19 cellular contexts compared by ENCODE assay signal in genomic region chr19:5936308-5936980, GRCh38. TPM values are rescaled to one million over a fixed set of nuclear protein-coding genes. Genes with fewer than 3 reads are reported as not detected.
A peak's percentile ranks its signal among the peaks of the same experiment; 100 is the strongest.
DNase-seq lines count a peak whose midpoint lies in the region; ATAC-seq, FAIRE-seq and TF ChIP-seq lines count a peak whose summit lies in the region.
"Had no signal": no experiment of that assay in that cellular context is flagged by ENCODE, and none has a peak within 500 bp of the region (broad histone marks: within the 10 kb centered on the region; RNA-seq: fewer than 3 reads in every experiment).

No MANE protein-coding gene starts in this region.

- no peak overlapping the region for H3K4ac ChIP-seq in H1 (replicated peaks; ENCODE audit: insufficient read length, low read depth, low read length)

- no peak overlapping the region for H4K91ac ChIP-seq in H1 (replicated peaks; ENCODE audit: insufficient read length, low read length)

- peak overlapping the region; percentile 66; the same call in 1 of the 2 replicates for H2BK5ac ChIP-seq in H1 (ENCODE audit: low read depth, low read length)

- H2BK20ac ChIP-seq in H1 (ENCODE audit: low read length): no peak overlapping the region

- no TSS peak for BruUV-seq in HCT116 (replicated peaks; lab: Mats Ljungman, UMichigan)

- H3K27me3 ChIP-seq in HCT116 (ENCODE audit: insufficient read depth, low read length) (no peaks in the 10 kb centered on the region), H1 (replicated peaks in 1 of 4; ENCODE audit: control insufficient read depth in 3 of 4, extremely low read depth in 1 of 4, insufficient read depth in 3 of 4, low read length in 3 of 4) (no peaks in the 10 kb centered on the region), dorsolateral prefrontal cortex (no peaks in the 10 kb centered on the region)

- CTCF ChIA-PET in HCT116 (lab: Charles Lee) (interaction anchor here (1.2 kb wide), 2 partner anchors 31 to 132 kb away, joined by 3 to 4 read pairs; no protein-coding TSS in a partner anchor), H1 (lab: Charles Lee; ENCODE audit: partially characterized antibody) (interaction anchor here (0.8 to 4.2 kb wide), 8 partner anchors 11 to 87 kb away, joined by 3 to 11 read pairs (median 4); no protein-coding TSS in a partner anchor), RWPE1 (lab: Yijun Ruan, JAX) (no interaction called here)

- peak overlapping the region; percentile 96 for H3K27ac Mint-ChIP-seq in osteocyte (ENCODE audit: unreplicated experiment)
- H3K27ac Mint-ChIP-seq: stimulated activated naive B cell treated with anti-CD40 and anti-IgM and Interleukin-4, amounts not matched to agents 10 μg/mL and 1 μg/mL and 100 μg/mL, for 72 hours had no signal

- H4K5ac ChIP-seq in H1 (ENCODE audit: insufficient read length, low read depth, low read length): no peak overlapping the region

- no peak overlapping the region for H3K18ac ChIP-seq in H1 (ENCODE audit: extremely low read depth, low read length)

- H2AFZ ChIP-seq in HCT116 (ENCODE audit: low read depth, low read length, poor library complexity, severe bottlenecking) (no peak overlapping the region), H1 (ENCODE audit: low read length) (no peak overlapping the region)

- H3K27me3 Mint-ChIP-seq in osteocyte (ENCODE audit: unreplicated experiment): no peaks in the 10 kb centered on the region
- H3K27me3 Mint-ChIP-seq: stimulated activated naive B cell treated with anti-CD40 and anti-IgM and Interleukin-4, amounts not matched to agents 10 μg/mL and 1 μg/mL and 100 μg/mL, for 72 hours had no signal

- H3K9me3 Mint-ChIP-seq in osteocyte (ENCODE audit: unreplicated experiment): no peaks in the 10 kb centered on the region
- H3K9me3 Mint-ChIP-seq: stimulated activated naive B cell treated with anti-CD40 and anti-IgM and Interleukin-4, amounts not matched to agents 10 μg/mL and 1 μg/mL and 100 μg/mL, for 72 hours had no signal

- no peak overlapping the region for H3K14ac ChIP-seq in H1 (ENCODE audit: insufficient read length)

- no peaks in the 10 kb centered on the region for H3K23me2 ChIP-seq in H1 (ENCODE audit: low read depth, low read length)

- no peak overlapping the region for H2BK120ac ChIP-seq in H1 (replicated peaks; ENCODE audit: low read depth, low read length)

- TF ChIP-seq RAD21 in HCT116 (IDR thresholded peaks at IDR 0.05; ENCODE audit: low read depth) (no peak), H1 (IDR thresholded peaks at IDR 0.05 in 1 of 2, conservative IDR thresholded peaks at IDR 0.05 in 1 of 2; ENCODE audit: low read depth in 2 of 2, low read length in 2 of 2) (no peak)

- H3K9me3 ChIP-seq in HCT116 (ENCODE audit: control insufficient read depth in 1 of 2, insufficient read depth in 1 of 2, low read depth in 1 of 2, low read length in 2 of 2): no peaks in the 10 kb centered on the region
- no peaks in the 10 kb centered on the region for H3K9me3 ChIP-seq in H1 (ENCODE audit: insufficient read depth in 2 of 2, low read depth in 1 of 2, low read length in 1 of 2)
- H3K9me3 ChIP-seq: thoracic aorta had no signal

- H3K56ac ChIP-seq in H1 (replicated peaks; ENCODE audit: insufficient read length, low read depth, low read length): no peak overlapping the region

- no peak for FAIRE-seq in H1 (lab: Jason Lieb, UNC)
- FAIRE-seq: GM18507 had no signal

- peaks cover 35% of the 10 kb centered on the region; the same call in 1 of the 2 replicates for H3K79me2 ChIP-seq in HCT116 (ENCODE audit: insufficient read depth, low read length)
- peaks cover 0 to 13% of the 10 kb centered on the region in 2 experiments; a peak in 1 of 4 replicates for H3K79me2 ChIP-seq in H1 (ENCODE audit: control insufficient read depth in 1 of 2, insufficient read depth in 2 of 2, low read length in 2 of 2)

- H3K27ac ChIP-seq in HCT116 (ENCODE audit: low read depth, low read length) (no peak overlapping the region), H1 (ENCODE audit: low read depth, low read length) (no peak overlapping the region), RWPE1 (no peak overlapping the region), dorsolateral prefrontal cortex (peak overlapping the region in 7 of 59 donors; percentile 13 to 77 (median 56))

- no peak overlapping the region for H4K8ac ChIP-seq in H1 (ENCODE audit: extremely low read depth, insufficient read depth, low read length)

- no peak overlapping the region for H3K23ac ChIP-seq in H1 (ENCODE audit: insufficient read length)

- no peak overlapping the region for H2BK12ac ChIP-seq in H1 (ENCODE audit: low read depth, low read length)

- no peak overlapping the region for H2AK5ac ChIP-seq in H1 (ENCODE audit: low read depth, low read length)

- H3K36me3 ChIP-seq in HCT116 (ENCODE audit: control insufficient read depth in 1 of 2, insufficient read depth in 2 of 2, low read length in 2 of 2): peaks cover 7 to 24% of the 10 kb centered on the region in 2 experiments; a peak in 3 of 4 replicates
- H3K36me3 ChIP-seq in H1 (ENCODE audit: control insufficient read depth in 2 of 4, insufficient read depth in 4 of 4, low read length in 3 of 4): peaks cover 0 to 29% (median 12%) of the 10 kb centered on the region in 4 experiments; a peak in 6 of 8 replicates

- no peak overlapping the region for H3K4me2 ChIP-seq in HCT116 (ENCODE audit: low read length)
- no peak overlapping the region for H3K4me2 ChIP-seq in H1 (ENCODE audit: insufficient read depth in 1 of 2, low read depth in 2 of 2, low read length in 2 of 2)

- H4K20me1 ChIP-seq in HCT116 (ENCODE audit: insufficient read depth): no peaks in the 10 kb centered on the region
- H4K20me1 ChIP-seq in H1 (replicated peaks in 1 of 2; ENCODE audit: control insufficient read depth in 1 of 2, insufficient read depth in 2 of 2, low read length in 2 of 2): peaks cover 12 to 20% of the 10 kb centered on the region in 2 experiments

- H3K36me3 Mint-ChIP-seq in osteocyte (ENCODE audit: unreplicated experiment): peaks cover 17% of the 10 kb centered on the region

- no peak overlapping the region for H2BK15ac ChIP-seq in H1 (ENCODE audit: low read length)

- H3K4me3 Mint-ChIP-seq in osteocyte (ENCODE audit: unreplicated experiment): no peak overlapping the region
- H3K4me3 Mint-ChIP-seq: stimulated activated naive B cell treated with anti-CD40 and anti-IgM and Interleukin-4, amounts not matched to agents 10 μg/mL and 1 μg/mL and 100 μg/mL, for 72 hours had no signal

- POLR2A ChIA-PET in HCT116 (lab: Charles Lee): no interaction called here
- POLR2A ChIA-PET in H1 (lab: Charles Lee; ENCODE audit: partially characterized antibody): no interaction called here
- POLR2A ChIA-PET in RWPE1 (lab: Yijun Ruan, JAX; ENCODE audit: low non-redundant PET): no interaction called here

- TF ChIP-seq EP300 in H1 (IDR thresholded peaks at IDR 0.05; ENCODE audit: borderline replicate concordance in 1 of 2, low read depth in 2 of 2, low read length in 2 of 2): no peak

- peaks cover 34% of the 10 kb centered on the region for H3K4me1 Mint-ChIP-seq in osteocyte (ENCODE audit: unreplicated experiment)

- TF ChIP-seq POLR2A in HCT116 (IDR thresholded peaks at IDR 0.05; ENCODE audit: borderline replicate concordance, extremely low read depth, insufficient read depth, insufficient read length) (no peak), H1 (IDR thresholded peaks at IDR 0.05; ENCODE audit: control extremely low read depth in 1 of 2, low read depth in 2 of 2, low read length in 2 of 2) (no peak)

- intact Hi-C loops in HCT116 (cut with micrococcal nuclease) (no loop called here), dorsolateral prefrontal cortex (cut with DNase I) (no loop called here)

- H3K79me1 ChIP-seq in H1 (ENCODE audit: low read depth, low read length): peaks cover 20% of the 10 kb centered on the region

- WGBS in H1 (ENCODE audit: extremely low coverage in 1 of 2, insufficient coverage in 1 of 2, insufficient read length in 1 of 2, insufficient replicate concordance in 2 of 2, low coverage in 1 of 2, low lambda C conversion rate in 2 of 2, missing lambda C conversion rate in 1 of 2), 2 experiments: 90% methylated on average over 19 of the region's 19 CpGs; no CpG with 5 or more reads in 1 of the 2 experiments

- no peak overlapping the region for H3K4me3 ChIP-seq in HCT116 (replicated peaks in 1 of 2; ENCODE audit: low read depth in 1 of 2, low read length in 2 of 2)
- H3K4me3 ChIP-seq in H1 (ENCODE audit: extremely low read depth in 1 of 4, insufficient read depth in 2 of 4, low read depth in 3 of 4, low read length in 4 of 4): no peak overlapping the region
- H3K4me3 ChIP-seq in dorsolateral prefrontal cortex: no peak overlapping the region
- H3K4me3 ChIP-seq: thoracic aorta had no signal

- H3K9me2 ChIP-seq in HCT116 (ENCODE audit: insufficient read depth): no peaks in the 10 kb centered on the region

- no peaks in the 10 kb centered on the region for H3K4me1 ChIP-seq in HCT116 (ENCODE audit: control insufficient read depth in 1 of 2, insufficient read depth in 2 of 2, low read length in 2 of 2)
- H3K4me1 ChIP-seq in H1 (replicated peaks in 1 of 4; ENCODE audit: control insufficient read depth in 3 of 4, insufficient read depth in 4 of 4, low read length in 3 of 4): no peaks in the 10 kb centered on the region; a peak in 1 of 7 replicates

- RAD21 ChIA-PET in HCT116 (lab: Charles Lee; ENCODE audit: low non-redundant PET in 1 of 2, low total read pairs in 2 of 2, uncharacterized antibody in 2 of 2, unreplicated experiment in 2 of 2): no interaction called here

- H3K9ac ChIP-seq in HCT116 (ENCODE audit: low read length): no peak overlapping the region
- peak overlapping the region in 1 of 4 experiments; percentile 21; a peak in 1 of 7 replicates for H3K9ac ChIP-seq in H1 (replicated peaks in 1 of 4; ENCODE audit: extremely low read depth in 1 of 4, low read depth in 3 of 4, low read length in 3 of 4)

- no peak for TF ChIP-seq CTCF in HCT116 (IDR thresholded peaks at IDR 0.05 in 2 of 3, conservative IDR thresholded peaks at IDR 0.05 in 1 of 3; ENCODE audit: borderline replicate concordance in 1 of 3, insufficient read depth in 1 of 3, low read depth in 2 of 3, low read length in 2 of 3)
- TF ChIP-seq CTCF in H1 (IDR thresholded peaks at IDR 0.05; ENCODE audit: control extremely low read depth in 1 of 3, insufficient read depth in 1 of 3, low read depth in 1 of 3, low read length in 3 of 3): no peak
- no peak for TF ChIP-seq CTCF in osteocyte (IDR thresholded peaks at IDR 0.05)
- no peak for TF ChIP-seq CTCF in RWPE1 (conservative IDR thresholded peaks at IDR 0.05; ENCODE audit: low read depth)
- TF ChIP-seq CTCF in dorsolateral prefrontal cortex (IDR thresholded peaks at IDR 0.05 in 54 of 56, conservative IDR thresholded peaks at IDR 0.05 in 2 of 56; ENCODE audit: low read depth in 1 of 56, partially characterized antibody in 56 of 56): no peak

- DNase-seq in COLO668 (lab: John Stamatoyannopoulos, UW; ENCODE audit: unreplicated experiment): peak; percentile 53
- no peak for DNase-seq in HCT116 (ENCODE audit: low read depth, low spot score)
- no peak for DNase-seq in H1 (ENCODE audit: low read depth in 1 of 2, low spot score in 2 of 2)
- DNase-seq in osteocyte (ENCODE audit: extremely low spot score, unreplicated experiment): no peak
- DNase-seq in RWPE1 (ENCODE audit: low spot score): no peak
- DNase-seq in stimulated activated CD4-positive, alpha-beta T cell treated with anti-CD3 and anti-CD28 coated beads, Interleukin-12 subunit alpha, Interleukin-12 subunit beta, amount 100 ng/mL, for 4 hours: no peak
- no peak for DNase-seq in dorsolateral prefrontal cortex
- DNase-seq: activated CD4-positive, CD25-positive, alpha-beta regulatory T cell treated with anti-CD3 and anti-CD28 coated beads, Interleukin-2, amount 50 U/mL, for 72 hours; activated CD8-positive, alpha-beta memory T cell treated with anti-CD3 and anti-CD28 coated beads for 24 hours; AML-193; foreskin melanocyte; kidney glomerular epithelial cell; midbrain; NCI-H1105; NCI-H2171; NCI-H774; stimulated activated naive B cell treated with anti-CD40 and anti-IgM and Interleukin-4, amounts not matched to agents 10 μg/mL and 1 μg/mL and 100 μg/mL, for 72 hours had no signal

- ATAC-seq in HCT116: peak; percentile 25; the same call in 1 of the 2 replicates
- ATAC-seq: stimulated activated naive B cell treated with anti-CD40 and anti-IgM and Interleukin-4, amounts not matched to agents 10 μg/mL and 1 μg/mL and 100 μg/mL, for 72 hours had no signal

RNA-seq across cellular contexts. Expression of gene CAPS, which starts 22.4 kb away (rescaled TPM):
- total RNA-seq in HCT116 (2021; ENCODE audit: unreplicated experiment) (2.5 TPM), osteocyte (14.4 and 15.6 TPM in 2 replicates), dorsolateral prefrontal cortex (10 to 100 TPM in 113 of 120 experiments, 1 to 10 TPM in 7; 7.5 to 55.0 (median 19.2) TPM)
- polyA plus RNA-seq in HCT116 (2012): 1.5 and 1.7 TPM in 2 replicates
- 1.8 and 2.1 TPM in 2 replicates for total RNA-seq in H1 (2021; fragmentation: NEBNext Ultra II Directional; extraction: Animal tissue kit (Norgen Biotek cat#: 25700))
- 2.4 and 4.2 TPM in 2 replicates for polyA plus RNA-seq in H1 (2011; rRNA removed)
- polyA plus RNA-seq in H1 (2011; cell fraction: cytosol; rRNA removed): 4.2 TPM
- polyA plus RNA-seq in H1 (2011; cell fraction: nucleus; rRNA removed): 8.2 TPM
- 1.9 to 3.7 TPM (median 2.8 TPM) in 4 replicates for polyA plus RNA-seq in H1 (2012, experiment 1 of 2)
- polyA plus RNA-seq in H1 (2012, experiment 2 of 2): 1.7 TPM
- 2.1 TPM for polyA plus RNA-seq in H1 (2013, experiment 1 of 2)
- 1.4 TPM for polyA plus RNA-seq in H1 (2013, experiment 2 of 2)
- 0.24 and 0.47 TPM in 2 replicates for polyA minus RNA-seq in H1 (2011; rRNA and poly(A)+ RNA removed)
- polyA minus RNA-seq in H1 (2011; cell fraction: cytosol; rRNA and poly(A)+ RNA removed): 0.66 TPM
- 1.1 TPM for polyA minus RNA-seq in H1 (2011; cell fraction: nucleus; rRNA and poly(A)+ RNA removed)

RNA-seq across cellular contexts. Expression of gene VMAC, which starts 31.8 kb away (rescaled TPM):
- 2.1 TPM for total RNA-seq in HCT116 (2021; ENCODE audit: unreplicated experiment)
- 0.67 and 1.2 TPM in 2 replicates for polyA plus RNA-seq in HCT116 (2012)
- total RNA-seq in H1 (2021; fragmentation: NEBNext Ultra II Directional; extraction: Animal tissue kit (Norgen Biotek cat#: 25700)): 1.2 and 1.3 TPM in 2 replicates
- polyA plus RNA-seq in H1 (2011; rRNA removed): 2.2 and 3.9 TPM in 2 replicates
- 3.9 TPM for polyA plus RNA-seq in H1 (2011; cell fraction: cytosol; rRNA removed)
- polyA plus RNA-seq in H1 (2011; cell fraction: nucleus; rRNA removed): 5.9 TPM
- polyA plus RNA-seq in H1 (2012, experiment 1 of 2): 1.3 to 2.1 TPM (median 1.8 TPM) in 4 replicates
- 1.1 TPM for polyA plus RNA-seq in H1 (2012, experiment 2 of 2)
- 1.2 TPM for polyA plus RNA-seq in H1 (2013, experiment 1 of 2)
- 1.5 TPM for polyA plus RNA-seq in H1 (2013, experiment 2 of 2)
- 0.56 and 1.1 TPM in 2 replicates for polyA minus RNA-seq in H1 (2011; rRNA and poly(A)+ RNA removed)
- polyA minus RNA-seq in H1 (2011; cell fraction: cytosol; rRNA and poly(A)+ RNA removed): 2.6 TPM
- 2.6 TPM for polyA minus RNA-seq in H1 (2011; cell fraction: nucleus; rRNA and poly(A)+ RNA removed)
- 10.0 and 10.7 TPM in 2 replicates for total RNA-seq in osteocyte
- total RNA-seq in dorsolateral prefrontal cortex: 10 to 100 TPM in 11 of 120 experiments, 1 to 10 TPM in 109; 3.0 to 14.3 (median 7.2) TPM

RNA-seq across cellular contexts. Expression of gene NDUFA11, which starts 32.9 kb away (rescaled TPM):
- 311 TPM for total RNA-seq in HCT116 (2021; ENCODE audit: unreplicated experiment)
- 395 and 410 TPM in 2 replicates for polyA plus RNA-seq in HCT116 (2012)
- total RNA-seq in H1 (2021; fragmentation: NEBNext Ultra II Directional; extraction: Animal tissue kit (Norgen Biotek cat#: 25700)): 205 and 206 TPM in 2 replicates
- polyA plus RNA-seq in H1 (2011; rRNA removed): 1,037 and 1,353 TPM in 2 replicates
- polyA plus RNA-seq in H1 (2011; cell fraction: cytosol; rRNA removed): 521 TPM
- polyA plus RNA-seq in H1 (2011; cell fraction: nucleus; rRNA removed): 400 TPM
- 90.6 to 331 TPM (median 298 TPM) in 4 replicates for polyA plus RNA-seq in H1 (2012, experiment 1 of 2)
- polyA plus RNA-seq in H1 (2012, experiment 2 of 2): 720 TPM
- polyA plus RNA-seq in H1 (2013, experiment 1 of 2): 258 TPM
- 272 TPM for polyA plus RNA-seq in H1 (2013, experiment 2 of 2)
- polyA minus RNA-seq in H1 (2011; rRNA and poly(A)+ RNA removed): 28.0 and 42.3 TPM in 2 replicates
- polyA minus RNA-seq in H1 (2011; cell fraction: cytosol; rRNA and poly(A)+ RNA removed): 42.3 TPM
- polyA minus RNA-seq in H1 (2011; cell fraction: nucleus; rRNA and poly(A)+ RNA removed): 35.8 TPM
- 253 and 259 TPM in 2 replicates for total RNA-seq in osteocyte
- 100 to 1,000 TPM in 119 of 120 experiments, 10 to 100 TPM in 1; 98.5 to 237 (median 172) TPM for total RNA-seq in dorsolateral prefrontal cortex

RNA-seq across cellular contexts. Expression of gene RANBP3, which starts 41.5 kb away (rescaled TPM):
- 62.4 TPM for total RNA-seq in HCT116 (2021; ENCODE audit: unreplicated experiment)
- polyA plus RNA-seq in HCT116 (2012): 54.7 and 77.9 TPM in 2 replicates
- 87.0 and 95.4 TPM in 2 replicates for total RNA-seq in H1 (2021; fragmentation: NEBNext Ultra II Directional; extraction: Animal tissue kit (Norgen Biotek cat#: 25700))
- 122 and 159 TPM in 2 replicates for polyA plus RNA-seq in H1 (2011; rRNA removed)
- 120 TPM for polyA plus RNA-seq in H1 (2011; cell fraction: cytosol; rRNA removed)
- 149 TPM for polyA plus RNA-seq in H1 (2011; cell fraction: nucleus; rRNA removed)
- 62.4 to 96.0 TPM (median 89.7 TPM) in 4 replicates for polyA plus RNA-seq in H1 (2012, experiment 1 of 2)
- polyA plus RNA-seq in H1 (2012, experiment 2 of 2): 57.9 TPM
- polyA plus RNA-seq in H1 (2013, experiment 1 of 2): 102 TPM
- 98.7 TPM for polyA plus RNA-seq in H1 (2013, experiment 2 of 2)
- polyA minus RNA-seq in H1 (2011; rRNA and poly(A)+ RNA removed): 52.2 and 53.3 TPM in 2 replicates
- 65.6 TPM for polyA minus RNA-seq in H1 (2011; cell fraction: cytosol; rRNA and poly(A)+ RNA removed)
- polyA minus RNA-seq in H1 (2011; cell fraction: nucleus; rRNA and poly(A)+ RNA removed): 34.1 TPM
- 74.9 and 81.9 TPM in 2 replicates for total RNA-seq in osteocyte
- 100 to 1,000 TPM in 31 of 120 experiments, 10 to 100 TPM in 89; 71.9 to 120 (median 93.1) TPM for total RNA-seq in dorsolateral prefrontal cortex
